20 cellular contexts compared by ENCODE assay signal in the genomic region with DNA sequence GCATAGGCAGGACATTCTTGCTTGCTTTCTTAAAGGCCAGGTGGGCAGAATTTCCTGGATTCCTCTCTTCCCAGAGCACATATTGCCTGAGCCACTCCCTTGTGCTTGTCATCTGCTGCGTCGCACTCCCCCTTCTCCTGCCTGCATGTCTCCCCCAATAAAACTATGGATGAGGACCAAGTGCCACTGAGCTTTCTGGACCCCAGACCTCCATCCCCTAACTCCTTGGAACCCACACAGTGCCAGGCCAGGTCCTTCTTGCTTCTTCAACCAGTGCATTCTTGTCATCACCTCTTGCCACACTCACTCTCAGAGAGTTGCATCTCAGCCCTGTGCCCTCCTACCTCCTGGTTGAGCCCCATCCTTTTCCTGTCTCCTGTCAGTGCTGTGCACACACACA.
"Had no signal": no experiment of that assay in that cellular context is flagged by ENCODE, and none has a peak within 500 bp of the region (broad histone marks: within the 10 kb centered on the region; RNA-seq: fewer than 3 reads in every experiment).

No MANE protein-coding gene starts in this region.

- H3K27me3 ChIP-seq: colonic mucosa, gastrocnemius medialis, heart right ventricle, ovary, right atrium auricular region, sigmoid colon, stomach, uterus had no signal

- H3K36me3 Mint-ChIP-seq: naive thymus-derived CD4-positive, alpha-beta T cell had no signal

- H3K27ac Mint-ChIP-seq: naive thymus-derived CD4-positive, alpha-beta T cell; type B pancreatic cell had no signal

- H3K9me3 ChIP-seq: colonic mucosa, gastrocnemius medialis, ovary, right atrium auricular region, sigmoid colon, stomach, thoracic aorta, uterus had no signal

- ATAC-seq: esophagus mucosa; gastrocnemius medialis; naive thymus-derived CD4-positive, alpha-beta T cell had no signal

- H3K4me1 ChIP-seq: colonic mucosa, gastrocnemius medialis, sigmoid colon, uterus had no signal

- H3K4me3 ChIP-seq: colonic mucosa, gastrocnemius medialis, heart right ventricle, ovary, right atrium auricular region, sigmoid colon, skin epidermis, stomach, thoracic aorta, uterus had no signal

- H3K9me3 Mint-ChIP-seq: naive thymus-derived CD4-positive, alpha-beta T cell; type B pancreatic cell had no signal

- H3K36me3 ChIP-seq: colonic mucosa, gastrocnemius medialis, heart right ventricle, ovary, right atrium auricular region, sigmoid colon, stomach, thoracic aorta, uterus had no signal

- H3K4me3 Mint-ChIP-seq: naive thymus-derived CD4-positive, alpha-beta T cell; nephron progenitor cell; type B pancreatic cell had no signal

- DNase-seq: colonic mucosa; effector CD8-positive, alpha-beta T cell; gastrocnemius medialis; heart right ventricle; hypothalamus; kidney glomerular epithelial cell; mesendoderm; naive thymus-derived CD4-positive, alpha-beta T cell; nephron progenitor cell; ovary; sigmoid colon; stimulated activated CD4-positive, alpha-beta T cell treated with anti-CD3 and anti-CD28 coated beads, Interleukin-12 subunit alpha, Interleukin-12 subunit beta, amount 100 ng/mL, for 4 hours; stimulated activated naive CD4-positive, alpha-beta T cell; stomach; uterus had no signal

- H3K27ac ChIP-seq: colonic mucosa, gastrocnemius medialis, heart right ventricle, ovary, sigmoid colon, stomach, uterus had no signal
